1 cellular context compared by ENCODE assay signal in the genomic region with DNA sequence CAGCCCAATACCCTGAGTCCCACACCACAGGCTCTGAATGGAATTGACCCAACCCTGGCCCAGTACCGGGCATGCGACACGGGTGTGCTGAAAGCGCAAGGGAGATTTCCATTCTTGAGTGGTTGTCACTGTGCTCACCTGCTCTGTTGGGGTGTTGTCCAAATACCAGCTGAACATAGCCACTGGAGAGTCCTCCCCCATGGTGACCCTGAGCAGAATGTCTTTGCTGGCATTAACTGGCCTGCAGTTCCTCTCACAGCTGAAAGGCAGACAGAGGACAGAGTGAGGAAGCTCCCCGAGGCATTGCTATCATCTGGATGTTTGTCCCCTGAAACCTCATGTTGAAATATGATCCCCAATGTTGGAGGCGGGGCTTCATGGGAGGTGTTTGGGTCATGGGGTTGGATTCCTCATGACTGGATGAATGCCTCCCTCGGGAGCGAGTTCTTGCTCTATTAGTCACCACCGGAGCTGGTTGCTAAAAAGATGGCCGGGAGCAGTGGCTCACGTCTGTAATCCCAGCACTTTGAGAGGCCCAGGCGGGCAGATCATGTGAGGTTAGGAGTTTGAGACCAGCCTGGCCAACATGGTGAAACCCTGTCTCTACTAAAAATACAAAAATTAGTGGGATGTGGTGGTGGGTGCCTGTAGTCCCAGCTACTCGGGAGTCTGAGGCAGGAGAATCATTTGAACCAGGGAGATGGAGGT.
TF ChIP-seq lines count a peak whose summit lies in the region.

No MANE protein-coding gene starts in this region.

TF ChIP-seq in HEK293, 187 proteins besides CTCF, POLR2A, EP300 and RAD21 (continued from another document and continues in another):
- no peak for TF ChIP-seq ZNF837 (tag by site-specific recombination; IDR thresholded peaks at IDR 0.05)
- peak; percentile 67 for TF ChIP-seq ZNF629 (tag by site-specific recombination; IDR thresholded peaks at IDR 0.05)
- no peak for TF ChIP-seq MZF1 (tag by site-specific recombination; IDR thresholded peaks at IDR 0.05; ENCODE audit: borderline replicate concordance)
- no peak; the same call in 1 of the 2 replicates for TF ChIP-seq BCL6B (tag by site-specific recombination; IDR thresholded peaks at IDR 0.05)
- no peak for TF ChIP-seq ZNF114 (tag by site-specific recombination; IDR thresholded peaks at IDR 0.05)
- TF ChIP-seq PRDM10 (tag by site-specific recombination; IDR thresholded peaks at IDR 0.05) = peak; percentile 64; the same call in 1 of the 2 replicates
- TF ChIP-seq REPIN1 (tag by site-specific recombination; IDR thresholded peaks at IDR 0.05; ENCODE audit: low read depth) = no peak
- TF ChIP-seq ZBTB17 (tag by site-specific recombination; IDR thresholded peaks at IDR 0.05) = peak; percentile 75
- no peak for TF ChIP-seq ZNF48 (tag by site-specific recombination; IDR thresholded peaks at IDR 0.05)
- TF ChIP-seq, protein P1, sequence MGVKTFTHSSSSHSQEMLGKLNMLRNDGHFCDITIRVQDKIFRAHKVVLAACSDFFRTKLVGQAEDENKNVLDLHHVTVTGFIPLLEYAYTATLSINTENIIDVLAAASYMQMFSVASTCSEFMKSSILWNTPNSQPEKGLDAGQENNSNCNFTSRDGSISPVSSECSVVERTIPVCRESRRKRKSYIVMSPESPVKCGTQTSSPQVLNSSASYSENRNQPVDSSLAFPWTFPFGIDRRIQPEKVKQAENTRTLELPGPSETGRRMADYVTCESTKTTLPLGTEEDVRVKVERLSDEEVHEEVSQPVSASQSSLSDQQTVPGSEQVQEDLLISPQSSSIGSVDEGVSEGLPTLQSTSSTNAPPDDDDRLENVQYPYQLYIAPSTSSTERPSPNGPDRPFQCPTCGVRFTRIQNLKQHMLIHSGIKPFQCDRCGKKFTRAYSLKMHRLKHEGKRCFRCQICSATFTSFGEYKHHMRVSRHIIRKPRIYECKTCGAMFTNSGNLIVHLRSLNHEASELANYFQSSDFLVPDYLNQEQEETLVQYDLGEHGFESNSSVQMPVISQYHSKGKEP (tag by site-specific recombination; IDR thresholded peaks at IDR 0.05) = no peak
- no peak for TF ChIP-seq ZNF274 (IDR thresholded peaks at IDR 0.05; ENCODE audit: low read length)
- no peak for TF ChIP-seq ZNF274 (tag by site-specific recombination; IDR thresholded peaks at IDR 0.05; ENCODE audit: borderline replicate concordance)
- TF ChIP-seq, protein P2, sequence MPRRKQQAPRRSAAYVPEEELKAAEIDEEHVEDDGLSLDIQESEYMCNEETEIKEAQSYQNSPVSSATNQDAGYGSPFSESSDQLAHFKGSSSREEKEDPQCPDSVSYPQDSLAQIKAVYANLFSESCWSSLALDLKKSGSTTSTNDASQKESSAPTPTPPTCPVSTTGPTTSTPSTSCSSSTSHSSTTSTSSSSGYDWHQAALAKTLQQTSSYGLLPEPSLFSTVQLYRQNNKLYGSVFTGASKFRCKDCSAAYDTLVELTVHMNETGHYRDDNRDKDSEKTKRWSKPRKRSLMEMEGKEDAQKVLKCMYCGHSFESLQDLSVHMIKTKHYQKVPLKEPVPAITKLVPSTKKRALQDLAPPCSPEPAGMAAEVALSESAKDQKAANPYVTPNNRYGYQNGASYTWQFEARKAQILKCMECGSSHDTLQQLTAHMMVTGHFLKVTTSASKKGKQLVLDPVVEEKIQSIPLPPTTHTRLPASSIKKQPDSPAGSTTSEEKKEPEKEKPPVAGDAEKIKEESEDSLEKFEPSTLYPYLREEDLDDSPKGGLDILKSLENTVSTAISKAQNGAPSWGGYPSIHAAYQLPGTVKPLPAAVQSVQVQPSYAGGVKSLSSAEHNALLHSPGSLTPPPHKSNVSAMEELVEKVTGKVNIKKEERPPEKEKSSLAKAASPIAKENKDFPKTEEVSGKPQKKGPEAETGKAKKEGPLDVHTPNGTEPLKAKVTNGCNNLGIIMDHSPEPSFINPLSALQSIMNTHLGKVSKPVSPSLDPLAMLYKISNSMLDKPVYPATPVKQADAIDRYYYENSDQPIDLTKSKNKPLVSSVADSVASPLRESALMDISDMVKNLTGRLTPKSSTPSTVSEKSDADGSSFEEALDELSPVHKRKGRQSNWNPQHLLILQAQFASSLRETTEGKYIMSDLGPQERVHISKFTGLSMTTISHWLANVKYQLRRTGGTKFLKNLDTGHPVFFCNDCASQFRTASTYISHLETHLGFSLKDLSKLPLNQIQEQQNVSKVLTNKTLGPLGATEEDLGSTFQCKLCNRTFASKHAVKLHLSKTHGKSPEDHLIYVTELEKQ (tag by site-specific recombination; IDR thresholded peaks at IDR 0.05; ENCODE audit: borderline replicate concordance) = no peak
- TF ChIP-seq KLF7 (tag by site-specific recombination; IDR thresholded peaks at IDR 0.05; ENCODE audit: borderline replicate concordance) = no peak
- TF ChIP-seq ZNF433 (tag by site-specific recombination; IDR thresholded peaks at IDR 0.05; ENCODE audit: low read depth) = no peak
- no peak for TF ChIP-seq ZFP37 (tag by site-specific recombination; IDR thresholded peaks at IDR 0.05)
- TF ChIP-seq ZNF747 (tag by site-specific recombination; IDR thresholded peaks at IDR 0.05) = no peak
- 0 out of 2 replicates have a peak, but pooled peaks have one; percentile 54 for TF ChIP-seq ZNF449 (tag by site-specific recombination; IDR thresholded peaks at IDR 0.05)
- peak; percentile 77 for TF ChIP-seq SP7 (tag by site-specific recombination; IDR thresholded peaks at IDR 0.05)
- 0 out of 2 replicates have a peak, but pooled peaks have one; percentile 32 for TF ChIP-seq ZNF24 (tag by site-specific recombination; IDR thresholded peaks at IDR 0.05)
- TF ChIP-seq ZNF10 (tag by site-specific recombination; IDR thresholded peaks at IDR 0.05) = no peak
- TF ChIP-seq, protein P3, sequence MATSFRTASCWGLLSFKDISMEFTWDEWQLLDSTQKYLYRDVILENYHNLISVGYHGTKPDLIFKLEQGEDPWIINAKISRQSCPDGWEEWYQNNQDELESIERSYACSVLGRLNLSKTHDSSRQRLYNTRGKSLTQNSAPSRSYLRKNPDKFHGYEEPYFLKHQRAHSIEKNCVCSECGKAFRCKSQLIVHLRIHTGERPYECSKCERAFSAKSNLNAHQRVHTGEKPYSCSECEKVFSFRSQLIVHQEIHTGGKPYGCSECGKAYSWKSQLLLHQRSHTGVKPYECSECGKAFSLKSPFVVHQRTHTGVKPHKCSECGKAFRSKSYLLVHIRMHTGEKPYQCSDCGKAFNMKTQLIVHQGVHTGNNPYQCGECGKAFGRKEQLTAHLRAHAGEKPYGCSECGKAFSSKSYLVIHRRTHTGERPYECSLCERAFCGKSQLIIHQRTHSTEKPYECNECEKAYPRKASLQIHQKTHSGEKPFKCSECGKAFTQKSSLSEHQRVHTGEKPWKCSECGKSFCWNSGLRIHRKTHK (tag by site-specific recombination; IDR thresholded peaks at IDR 0.05) = no peak
- no peak for TF ChIP-seq ZBTB21 (tag by site-specific recombination; IDR thresholded peaks at IDR 0.05)
- TF ChIP-seq ZNF426 (tag by site-specific recombination; IDR thresholded peaks at IDR 0.05) = no peak
- TF ChIP-seq ZNF248 (tag by site-specific recombination; IDR thresholded peaks at IDR 0.05) = no peak
- TF ChIP-seq, protein P4, sequence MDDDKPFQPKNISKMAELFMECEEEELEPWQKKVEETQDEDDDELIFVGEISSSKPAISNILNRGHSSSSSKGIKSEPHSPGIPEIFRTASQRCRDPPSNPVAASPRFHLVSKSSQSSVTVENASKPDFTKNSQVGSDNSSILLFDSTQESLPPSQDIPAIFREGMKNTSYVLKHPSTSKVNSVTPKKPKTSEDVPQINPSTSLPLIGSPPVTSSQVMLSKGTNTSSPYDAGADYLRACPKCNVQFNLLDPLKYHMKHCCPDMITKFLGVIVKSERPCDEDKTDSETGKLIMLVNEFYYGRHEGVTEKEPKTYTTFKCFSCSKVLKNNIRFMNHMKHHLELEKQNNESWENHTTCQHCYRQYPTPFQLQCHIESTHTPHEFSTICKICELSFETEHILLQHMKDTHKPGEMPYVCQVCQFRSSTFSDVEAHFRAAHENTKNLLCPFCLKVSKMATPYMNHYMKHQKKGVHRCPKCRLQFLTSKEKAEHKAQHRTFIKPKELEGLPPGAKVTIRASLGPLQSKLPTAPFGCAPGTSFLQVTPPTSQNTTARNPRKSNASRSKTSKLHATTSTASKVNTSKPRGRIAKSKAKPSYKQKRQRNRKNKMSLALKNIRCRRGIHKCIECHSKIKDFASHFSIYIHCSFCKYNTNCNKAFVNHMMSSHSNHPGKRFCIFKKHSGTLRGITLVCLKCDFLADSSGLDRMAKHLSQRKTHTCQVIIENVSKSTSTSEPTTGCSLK (tag by site-specific recombination; IDR thresholded peaks at IDR 0.05) = no peak
- 0 out of 2 replicates have a peak, but pooled peaks have one; percentile 9 for TF ChIP-seq PRDM4 (tag by site-specific recombination; IDR thresholded peaks at IDR 0.05)
- TF ChIP-seq ZFP41 (tag by site-specific recombination; IDR thresholded peaks at IDR 0.05; ENCODE audit: borderline replicate concordance) = no peak
- no peak for TF ChIP-seq GLI2 (tag by site-specific recombination; IDR thresholded peaks at IDR 0.05; ENCODE audit: borderline replicate concordance, low read depth)
- TF ChIP-seq ZNF302 (tag by site-specific recombination; IDR thresholded peaks at IDR 0.05; ENCODE audit: low read depth) = no peak
